ENCODE assay signal across 8 cellular contexts in the genomic region with DNA sequence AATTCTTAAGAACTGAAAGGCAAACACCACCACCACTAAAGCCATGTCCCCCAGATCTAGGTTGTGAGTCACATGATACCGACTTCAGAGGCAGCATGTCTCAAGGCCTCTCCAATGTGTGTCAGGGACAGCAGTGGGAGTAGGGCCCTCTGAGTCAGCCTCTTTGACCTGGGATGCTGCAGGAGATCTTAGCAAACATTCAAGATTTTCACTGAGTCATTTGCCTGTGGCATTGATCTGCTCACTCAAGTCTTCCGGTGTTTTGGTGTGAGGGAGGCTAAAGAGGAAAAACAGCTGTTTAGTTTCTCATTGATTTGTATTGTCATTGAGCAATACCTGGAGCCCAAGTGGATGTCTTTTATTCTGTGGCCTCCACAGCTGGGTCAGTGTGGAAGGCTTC. TPM values are rescaled to one million over a fixed set of nuclear protein-coding genes. Genes with fewer than 3 reads are reported as not detected.
DNase-seq lines count a peak whose midpoint lies in the region; ATAC-seq lines count a peak whose summit lies in the region.

No MANE protein-coding gene starts in this region.

- H3K4me3 Mint-ChIP-seq in immature natural killer cell = no peak overlapping the region

- H3K27ac Mint-ChIP-seq in immature natural killer cell = no peak overlapping the region

- DNase-seq in AG08395 (ENCODE audit: low spot score) (peak; percentile 89), NCI-H460 (ENCODE audit: extremely low read depth, low read depth) (peak; percentile 64), left lobe of liver (ENCODE audit: low spot score) (no peak), stromal cell of bone marrow (ENCODE audit: low read depth) (peak; percentile 81), immature natural killer cell (no peak), sciatic nerve (ENCODE audit: low spot score) (no peak)
- DNase-seq in activated naive CD4-positive, alpha-beta T cell treated with anti-CD3 and anti-CD28 coated beads, Interleukin-2, amount 50 U/mL, for 16 hours = peak; percentile 44

- no peaks in the 10 kb centered on the region for H3K4me1 Mint-ChIP-seq in immature natural killer cell

- intact Hi-C loops in sciatic nerve (cut with DNase I) = no loop called here

- H3K36me3 Mint-ChIP-seq in immature natural killer cell = no peaks in the 10 kb centered on the region

- ATAC-seq in left lobe of liver = peak; percentile 34
- no peak for ATAC-seq in sciatic nerve
- ATAC-seq in HG02981 (IDR thresholded peaks at IDR 0.05; ENCODE audit: unreplicated experiment) = no peak

- peaks cover 0 to 2% (median 0%) of the 10 kb centered on the region in 3 donors for H3K27me3 Mint-ChIP-seq in immature natural killer cell (ENCODE audit: low read depth in 3 of 3)

- H3K9me3 Mint-ChIP-seq in immature natural killer cell = no peaks in the 10 kb centered on the region

RNA-seq across cellular contexts. Expression of gene TMC1, which starts 36.1 kb away (rescaled TPM):
- not detected in 2 replicates for total RNA-seq in NCI-H460 (2014; rRNA removed; shearing (Covaris generic))
- polyA plus RNA-seq in NCI-H460 (2014; cell fraction: nucleus; rRNA removed) = not detected in 2 replicates
- total RNA-seq in left lobe of liver (0.18 TPM), sciatic nerve (0.36 TPM)
- polyA plus RNA-seq in immature natural killer cell = not detected

Comparison
In these comparisons a context has a peak if more than half of its experiments do, and no peak if none do; other contexts are left out.
1. DNase-seq: peak in AG08395 (single experiment), NCI-H460 (single experiment), activated naive CD4-positive, alpha-beta T cell treated with anti-CD3 and anti-CD28 coated beads, Interleukin-2, amount 50 U/mL, for 16 hours (single experiment) and stromal cell of bone marrow (single experiment); none in left lobe of liver (single experiment), immature natural killer cell (0 of 3) and sciatic nerve (single experiment).